ENCODE assay signal across 3 cellular contexts in the genomic region with DNA sequence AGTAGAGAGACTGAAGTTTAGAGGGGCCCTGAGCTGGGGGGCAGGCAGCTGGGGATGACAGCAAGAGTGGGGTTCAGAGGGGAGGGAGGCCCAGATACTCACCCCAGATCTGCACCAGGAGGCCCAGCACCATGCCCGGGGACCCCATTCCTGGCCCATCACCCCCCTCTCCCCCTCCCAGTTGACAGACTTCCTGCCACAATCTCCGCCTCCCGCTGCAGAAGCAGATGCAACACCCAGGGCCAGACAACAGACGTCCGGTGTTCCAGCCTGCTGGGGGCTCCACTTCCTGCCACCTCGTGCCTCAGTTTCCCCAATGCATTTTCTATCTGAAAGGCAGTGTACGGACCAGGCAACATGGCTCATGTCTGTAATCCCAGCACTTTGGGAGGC.
TF ChIP-seq lines count a peak whose summit lies in the region.

A gene with protein sequence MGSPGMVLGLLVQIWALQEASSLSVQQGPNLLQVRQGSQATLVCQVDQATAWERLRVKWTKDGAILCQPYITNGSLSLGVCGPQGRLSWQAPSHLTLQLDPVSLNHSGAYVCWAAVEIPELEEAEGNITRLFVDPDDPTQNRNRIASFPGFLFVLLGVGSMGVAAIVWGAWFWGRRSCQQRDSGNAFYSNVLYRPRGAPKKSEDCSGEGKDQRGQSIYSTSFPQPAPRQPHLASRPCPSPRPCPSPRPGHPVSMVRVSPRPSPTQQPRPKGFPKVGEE (minus strand): TSS at position 152 of the 393 bp plus-strand sequence. CDS start 4 bp downstream, at position 148.

TF ChIP-seq in SK-N-SH, 30 proteins besides CTCF, POLR2A, EP300 and RAD21 (continued from another document):
- TF ChIP-seq REST (IDR thresholded peaks at IDR 0.05; ENCODE audit: low read depth, low read length) (no peak), GABPA (IDR thresholded peaks at IDR 0.05; ENCODE audit: low read depth) (no peak), NFIC (IDR thresholded peaks at IDR 0.05; ENCODE audit: borderline replicate concordance) (no peak), MEF2A (IDR thresholded peaks at IDR 0.05; ENCODE audit: borderline replicate concordance, low read depth) (no peak), FOXM1 (IDR thresholded peaks at IDR 0.05; ENCODE audit: low read depth) (no peak), CHD2 (IDR thresholded peaks at IDR 0.05; ENCODE audit: low read length, partially characterized antibody) (no peak), TAF1 (IDR thresholded peaks at IDR 0.05; ENCODE audit: borderline replicate concordance, low read depth, low read length) (no peak), SMC3 (IDR thresholded peaks at IDR 0.05; ENCODE audit: low read depth, low read length) (no peak), FOSL2 (IDR thresholded peaks at IDR 0.05; ENCODE audit: borderline replicate concordance, low read depth) (no peak), SIN3A (IDR thresholded peaks at IDR 0.05; ENCODE audit: borderline replicate concordance, low read depth, low read length) (no peak), RXRA (IDR thresholded peaks at IDR 0.05; ENCODE audit: borderline replicate concordance, low read depth) (no peak), GATA2 (CRISPR knock-in tag; IDR thresholded peaks at IDR 0.05) (no peak), YY1 (IDR thresholded peaks at IDR 0.05; ENCODE audit: low read depth) (no peak), USF2 (IDR thresholded peaks at IDR 0.05; ENCODE audit: borderline replicate concordance, low read depth, low read length) (no peak)

TF ChIP-seq in SK-N-SH treated with all-trans-retinoic acid at 6 μM for 48 hours, 23 proteins besides CTCF, POLR2A, EP300 and RAD21 (continued from another document):
- TF ChIP-seq CSRNP3 (CRISPR knock-in tag; IDR thresholded peaks at IDR 0.05) (no peak), CSDC2 (CRISPR knock-in tag; IDR thresholded peaks at IDR 0.05) (no peak), ISL1 (CRISPR knock-in tag; IDR thresholded peaks at IDR 0.05) (no peak), ARNTL (CRISPR knock-in tag; IDR thresholded peaks at IDR 0.05; ENCODE audit: borderline replicate concordance, low read depth) (no peak), ZFP30 (CRISPR knock-in tag; IDR thresholded peaks at IDR 0.05) (no peak), PPARA (CRISPR knock-in tag; IDR thresholded peaks at IDR 0.05; ENCODE audit: borderline replicate concordance) (no peak), ZNF70 (CRISPR knock-in tag; IDR thresholded peaks at IDR 0.05) (no peak), GLIS3 (CRISPR knock-in tag; IDR thresholded peaks at IDR 0.05) (no peak), RARB (CRISPR knock-in tag; IDR thresholded peaks at IDR 0.05) (no peak)

TF ChIP-seq in PFSK-1, 5 proteins besides CTCF, POLR2A, EP300 and RAD21 (continued from another document):
- TF ChIP-seq REST (IDR thresholded peaks at IDR 0.05; ENCODE audit: insufficient read depth in 1 of 2, low read depth in 2 of 2, low read length in 2 of 2), result no peak
TF ChIP-seq in PFSK-1: peak in this region for 1.
